27 cellular contexts compared by ENCODE assay signal in the genomic region with DNA sequence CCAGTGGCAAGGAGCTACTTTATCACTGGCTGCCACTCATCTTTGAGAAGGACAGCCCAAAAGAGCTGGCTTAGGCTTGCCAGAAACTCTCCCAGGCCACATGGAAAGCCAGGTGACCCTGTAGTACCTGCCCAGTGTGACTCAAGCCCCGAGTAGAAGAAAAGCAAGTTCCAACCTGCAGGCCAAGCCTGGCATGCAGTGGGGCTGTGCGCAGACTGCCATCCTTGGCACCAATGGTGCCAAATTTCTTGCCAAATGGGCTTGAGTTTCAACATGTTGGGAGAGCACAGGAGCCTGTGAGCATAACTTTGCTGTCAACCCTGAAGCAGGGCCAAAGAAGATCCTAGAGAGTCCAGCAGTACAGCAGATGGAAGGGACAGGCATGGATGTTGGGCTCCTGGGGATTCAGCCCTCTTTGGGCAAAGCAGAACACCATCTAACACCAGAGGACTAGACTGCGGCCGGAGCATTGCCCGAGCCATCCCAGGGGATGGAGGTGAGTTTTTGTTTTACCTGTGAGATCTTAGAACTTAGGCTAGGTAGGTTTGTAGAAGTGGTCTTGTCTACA. TPM values are rescaled to one million over a fixed set of nuclear protein-coding genes. Genes with fewer than 3 reads are reported as not detected.
DNase-seq lines count a peak whose midpoint lies in the region; ATAC-seq and TF ChIP-seq lines count a peak whose summit lies in the region.
"Had no signal": no experiment of that assay in that cellular context is flagged by ENCODE, and none has a peak within 500 bp of the region (broad histone marks: within the 10 kb centered on the region; RNA-seq: fewer than 3 reads in every experiment).

No MANE protein-coding gene starts in this region.

- H3K4me3 ChIP-seq in esophagus squamous epithelium: no peak overlapping the region
- H3K4me3 ChIP-seq in A673 (ENCODE audit: low read depth, low read length, poor library complexity, severe bottlenecking): no peak overlapping the region
- H3K4me3 ChIP-seq: breast epithelium, colonic mucosa, HAP-1, upper lobe of right lung had no signal

- BruUV-seq in A673 (replicated peaks; lab: Mats Ljungman, UMichigan): no TSS peak

- peaks cover 0 to 19% (median 0%) of the 10 kb centered on the region in 3 donors for H3K4me1 ChIP-seq in esophagus squamous epithelium
- H3K4me1 ChIP-seq in A673 (ENCODE audit: insufficient read depth, low read length, poor library complexity, severe bottlenecking): no peaks in the 10 kb centered on the region
- H3K4me1 ChIP-seq: breast epithelium, colonic mucosa, upper lobe of right lung had no signal

- H3K4me3 Mint-ChIP-seq in stimulated activated effector memory CD8-positive, alpha-beta T cell treated with anti-CD3 and anti-CD28 coated beads, Interleukin-12 subunit alpha, Interleukin-12 subunit beta, amount 100 ng/mL, for 72 hours: no peak overlapping the region
- H3K4me3 Mint-ChIP-seq: activated B cell treated with CpG ODN at 0.5 μM for 24 hours; activated naive CD4-positive, alpha-beta T cell treated with anti-CD3 and anti-CD28 coated beads, Interleukin-2, amount 50 U/mL, for 24 hours; CD14-positive monocyte; mesothelial cell of epicardium; naive thymus-derived CD8-positive, alpha-beta T cell had no signal

- CTCF ChIA-PET in RWPE1 (lab: Yijun Ruan, JAX): interaction anchor here (0.8 kb wide), 1 partner anchor 270 kb away, joined by 3 read pairs; no protein-coding TSS in a partner anchor
- CTCF ChIA-PET in A673 (lab: Charles Lee): interaction anchor here (0.6 kb wide), 1 partner anchor 12 kb away, joined by 5 read pairs; no protein-coding TSS in a partner anchor

- peak; percentile 24 for DNase-seq in DMS 273 (lab: John Stamatoyannopoulos, UW; ENCODE audit: unreplicated experiment)
- no peak for DNase-seq in DMS 273 treated with DMSO at 0.1 percent for 48 hours (lab: John Stamatoyannopoulos, UW)
- peak; percentile 98 for DNase-seq in RWPE1 (ENCODE audit: low spot score)
- DNase-seq in esophagus squamous epithelium (lab: John Stamatoyannopoulos, UW): no peak
- no peak for DNase-seq in stimulated activated effector memory CD8-positive, alpha-beta T cell treated with anti-CD3 and anti-CD28 coated beads, Interleukin-12 subunit alpha, Interleukin-12 subunit beta, amount 100 ng/mL, for 72 hours (ENCODE audit: low spot score in 2 of 2)
- no peak for DNase-seq in A673 (ENCODE audit: low spot score)
- DNase-seq: activated B cell treated with CpG ODN at 0.5 μM for 24 hours; activated CD4-positive, alpha-beta T cell treated with anti-CD3 and anti-CD28 coated beads, Interleukin-2, amount 50 U/mL, for 1 hour; colonic mucosa; KBM-7; left ventricle myocardium superior; MM.1S; naive thymus-derived CD8-positive, alpha-beta T cell; NCI-H1417 treated with DMSO at 0.1 percent for 48 hours; NCI-H2081; PC-3; retina; SIG-M5; upper lobe of right lung had no signal

- POLR2A ChIA-PET in RWPE1 (lab: Yijun Ruan, JAX; ENCODE audit: low non-redundant PET): no interaction called here
- POLR2A ChIA-PET in A673 (lab: Charles Lee; ENCODE audit: low non-redundant PET): no interaction called here

- WGBS in esophagus squamous epithelium, 2 donors: 45 to 54% methylated on average over 4 of the region's 5 CpGs

- peak; percentile 11 for ATAC-seq in stimulated activated effector memory CD8-positive, alpha-beta T cell treated with anti-CD3 and anti-CD28 coated beads, Interleukin-12 subunit alpha, Interleukin-12 subunit beta, amount 100 ng/mL, for 72 hours
- ATAC-seq in HG03439 (IDR thresholded peaks at IDR 0.05; ENCODE audit: unreplicated experiment) (no peak), HG03460 (IDR thresholded peaks at IDR 0.05; ENCODE audit: unreplicated experiment) (no peak)
- ATAC-seq: left ventricle myocardium superior; naive thymus-derived CD8-positive, alpha-beta T cell; PC-3; upper lobe of right lung had no signal

- H3K9me3 ChIP-seq in esophagus squamous epithelium (no peaks in the 10 kb centered on the region), A673 (ENCODE audit: low read depth, low read length, poor library complexity, severe bottlenecking) (no peaks in the 10 kb centered on the region)
- H3K9me3 ChIP-seq: breast epithelium, colonic mucosa, HAP-1, upper lobe of right lung had no signal

- intact Hi-C loops in esophagus squamous epithelium (cut with DNase I): no loop called here
- intact Hi-C loops in A673 (cut with micrococcal nuclease; ENCODE audit: unreplicated experiment): no loop called here

- H3K36me3 Mint-ChIP-seq in stimulated activated effector memory CD8-positive, alpha-beta T cell treated with anti-CD3 and anti-CD28 coated beads, Interleukin-12 subunit alpha, Interleukin-12 subunit beta, amount 100 ng/mL, for 72 hours: no peaks in the 10 kb centered on the region
- H3K36me3 Mint-ChIP-seq: activated naive CD4-positive, alpha-beta T cell treated with anti-CD3 and anti-CD28 coated beads, Interleukin-2, amount 50 U/mL, for 24 hours; CD14-positive monocyte; mesothelial cell of epicardium; naive thymus-derived CD8-positive, alpha-beta T cell had no signal

- H3K36me3 ChIP-seq in esophagus squamous epithelium (no peaks in the 10 kb centered on the region), A673 (ENCODE audit: insufficient read depth, low read length, poor library complexity, severe bottlenecking) (no peaks in the 10 kb centered on the region)
- H3K36me3 ChIP-seq: breast epithelium, colonic mucosa, HAP-1, upper lobe of right lung had no signal

- H3K4me1 Mint-ChIP-seq in stimulated activated effector memory CD8-positive, alpha-beta T cell treated with anti-CD3 and anti-CD28 coated beads, Interleukin-12 subunit alpha, Interleukin-12 subunit beta, amount 100 ng/mL, for 72 hours: no peaks in the 10 kb centered on the region
- H3K4me1 Mint-ChIP-seq: activated B cell treated with CpG ODN at 0.5 μM for 24 hours; activated naive CD4-positive, alpha-beta T cell treated with anti-CD3 and anti-CD28 coated beads, Interleukin-2, amount 50 U/mL, for 24 hours; naive thymus-derived CD8-positive, alpha-beta T cell had no signal

- H3K27ac ChIP-seq in RWPE1 (peak overlapping the region; percentile 79), esophagus squamous epithelium (peak overlapping the region in 3 of 4 donors; percentile 4 to 58 (median 51)), A673 (ENCODE audit: low read depth, low read length, poor library complexity, severe bottlenecking) (no peak overlapping the region)
- H3K27ac ChIP-seq: 22Rv1, breast epithelium, colonic mucosa, upper lobe of right lung had no signal

- no peaks in the 10 kb centered on the region for H3K27me3 ChIP-seq in esophagus squamous epithelium
- H3K27me3 ChIP-seq in A673 (replicated peaks; ENCODE audit: insufficient read depth, low read depth, low read length, poor library complexity): peaks cover 25% of the 10 kb centered on the region
- H3K27me3 ChIP-seq: breast epithelium, colonic mucosa, upper lobe of right lung had no signal

- H3K9me3 Mint-ChIP-seq in stimulated activated effector memory CD8-positive, alpha-beta T cell treated with anti-CD3 and anti-CD28 coated beads, Interleukin-12 subunit alpha, Interleukin-12 subunit beta, amount 100 ng/mL, for 72 hours: no peaks in the 10 kb centered on the region
- H3K9me3 Mint-ChIP-seq: activated B cell treated with CpG ODN at 0.5 μM for 24 hours; activated naive CD4-positive, alpha-beta T cell treated with anti-CD3 and anti-CD28 coated beads, Interleukin-2, amount 50 U/mL, for 24 hours; mesothelial cell of epicardium; naive thymus-derived CD8-positive, alpha-beta T cell had no signal

- TF ChIP-seq CTCF in RWPE1 (conservative IDR thresholded peaks at IDR 0.05; ENCODE audit: low read depth): no peak
- TF ChIP-seq CTCF in esophagus squamous epithelium (IDR thresholded peaks at IDR 0.05): no peak
- no peak for TF ChIP-seq CTCF in A673 (conservative IDR thresholded peaks at IDR 0.05; ENCODE audit: low read depth, low read length)

- TF ChIP-seq POLR2A in esophagus squamous epithelium (IDR thresholded peaks at IDR 0.05): no peak

- H3K27ac Mint-ChIP-seq in stimulated activated effector memory CD8-positive, alpha-beta T cell treated with anti-CD3 and anti-CD28 coated beads, Interleukin-12 subunit alpha, Interleukin-12 subunit beta, amount 100 ng/mL, for 72 hours: no peak overlapping the region
- H3K27ac Mint-ChIP-seq: activated B cell treated with CpG ODN at 0.5 μM for 24 hours; activated naive CD4-positive, alpha-beta T cell treated with anti-CD3 and anti-CD28 coated beads, Interleukin-2, amount 50 U/mL, for 24 hours; CD14-positive monocyte; mesothelial cell of epicardium; naive thymus-derived CD8-positive, alpha-beta T cell had no signal

RNA-seq across cellular contexts. Expression of gene SHB, which starts 27.3 kb away (rescaled TPM):
- total RNA-seq in esophagus squamous epithelium: 10 to 100 TPM; 17.7 to 31.4 (median 24.2) TPM
- 14.7 and 20.7 TPM in 2 replicates for total RNA-seq in A673 (2021)

Comparison
In these comparisons a context has a peak if more than half of its experiments do, and no peak if none do; other contexts are left out.
1. DNase-seq: peak in DMS 273 (single experiment) and RWPE1 (single experiment); none in DMS 273 treated with DMSO at 0.1 percent for 48 hours (single experiment), esophagus squamous epithelium (single experiment), stimulated activated effector memory CD8-positive, alpha-beta T cell treated with anti-CD3 and anti-CD28 coated beads, Interleukin-12 subunit alpha, Interleukin-12 subunit beta, amount 100 ng/mL, for 72 hours (0 of 2) and A673 (single experiment).